ENCODE assay signal across 12 cellular contexts in genomic region chr4:176817222-176817621, GRCh38. TPM values are rescaled to one million over a fixed set of nuclear protein-coding genes. Genes with fewer than 3 reads are reported as not detected.
DNase-seq lines count a peak whose midpoint lies in the region; ATAC-seq and TF ChIP-seq lines count a peak whose summit lies in the region.
"Had no signal": no experiment of that assay in that cellular context is flagged by ENCODE, and none has a peak within 500 bp of the region (broad histone marks: within the 10 kb centered on the region; RNA-seq: fewer than 3 reads in every experiment).

No MANE protein-coding gene starts in this region.

- H3K36me3 ChIP-seq in OCI-LY3 (replicated peaks; ENCODE audit: low read depth, low read length) (no peaks in the 10 kb centered on the region), hepatocyte (replicated peaks; ENCODE audit: insufficient read depth, low read depth) (no peaks in the 10 kb centered on the region)

- POLR2A ChIA-PET in activated CD8-positive, alpha-beta T cell treated with anti-CD3 and anti-CD28 coated beads, Interleukin-2, amount 10 ng/mL, durations not matched to agents 7 days and 5 days (lab: Charles Lee) = no interaction called here

- no peak overlapping the region for H3K9ac ChIP-seq in OCI-LY3 (ENCODE audit: low read length)

- WGBS in right cardiac atrium = 94% methylated on average over 2 of the region's 2 CpGs
- 93% methylated on average over 2 of the region's 2 CpGs for WGBS in hepatocyte (ENCODE audit: low lambda C conversion rate, missing lambda C conversion rate)

- H2AFZ ChIP-seq in OCI-LY3 (ENCODE audit: low read depth, low read length) (peak overlapping the region; percentile 22), hepatocyte (no peak overlapping the region)

- TF ChIP-seq CTCF in OCI-LY3 (IDR thresholded peaks at IDR 0.05; ENCODE audit: low read depth, low read length) = no peak
- TF ChIP-seq CTCF in hepatocyte (IDR thresholded peaks at IDR 0.05; ENCODE audit: poor library complexity) = no peak

- H3K9me3 ChIP-seq in OCI-LY3 (ENCODE audit: insufficient read depth, low read length) = no peaks in the 10 kb centered on the region
- no peaks in the 10 kb centered on the region for H3K9me3 ChIP-seq in right cardiac atrium (ENCODE audit: control insufficient read depth, low read length)
- H3K9me3 ChIP-seq in hepatocyte (ENCODE audit: low read depth) = no peaks in the 10 kb centered on the region

- H3K27ac ChIP-seq in OCI-LY3 (ENCODE audit: low read length) = no peak overlapping the region
- H3K27ac ChIP-seq in right cardiac atrium (ENCODE audit: low read length) = no peak overlapping the region
- H3K27ac ChIP-seq in hepatocyte = no peak overlapping the region
- H3K27ac ChIP-seq: epithelial cell of prostate had no signal

- DNase-seq in right cardiac atrium (no peak), hepatocyte (ENCODE audit: low spot score) (no peak), DMS79 treated with DMSO at 0.1 percent for 48 hours (lab: John Stamatoyannopoulos, UW) (no peak)
- DNase-seq in activated CD8-positive, alpha-beta T cell treated with anti-CD3 and anti-CD28 coated beads, Interleukin-2, amount 10 ng/mL, durations not matched to agents 7 days and 5 days = no peak
- DNase-seq: activated T-cell treated with anti-CD3 and anti-CD28 coated beads, Interleukin-2, amount 50 U/mL, for 72 hours; immature natural killer cell had no signal

- H3K9me2 ChIP-seq in hepatocyte (replicated peaks; ENCODE audit: insufficient read depth) = no peaks in the 10 kb centered on the region

- no peaks in the 10 kb centered on the region for H3K9me3 Mint-ChIP-seq in activated CD8-positive, alpha-beta T cell treated with anti-CD3 and anti-CD28 coated beads, Interleukin-2, amount 10 ng/mL, durations not matched to agents 7 days and 5 days (ENCODE audit: insufficient read depth)
- H3K9me3 Mint-ChIP-seq: activated T-cell treated with anti-CD3 and anti-CD28 coated beads, Interleukin-2, amount 50 U/mL, for 72 hours had no signal

- H3K4me1 Mint-ChIP-seq in activated CD8-positive, alpha-beta T cell treated with anti-CD3 and anti-CD28 coated beads, Interleukin-2, amount 10 ng/mL, durations not matched to agents 7 days and 5 days (ENCODE audit: low read depth) = no peaks in the 10 kb centered on the region
- H3K4me1 Mint-ChIP-seq: immature natural killer cell had no signal

- intact Hi-C loops in right cardiac atrium (cut with DNase I) = no loop called here

- no peaks in the 10 kb centered on the region for H4K20me1 ChIP-seq in OCI-LY3 (ENCODE audit: insufficient read depth, low read length)
- no peaks in the 10 kb centered on the region for H4K20me1 ChIP-seq in hepatocyte (ENCODE audit: insufficient read depth, poor library complexity, severe bottlenecking)

- H3K4me3 Mint-ChIP-seq in activated CD8-positive, alpha-beta T cell treated with anti-CD3 and anti-CD28 coated beads, Interleukin-2, amount 10 ng/mL, durations not matched to agents 7 days and 5 days = no peak overlapping the region
- H3K4me3 Mint-ChIP-seq: activated T-cell treated with anti-CD3 and anti-CD28 coated beads, Interleukin-2, amount 50 U/mL, for 72 hours; brain; immature natural killer cell had no signal

- CTCF ChIA-PET in activated CD8-positive, alpha-beta T cell treated with anti-CD3 and anti-CD28 coated beads, Interleukin-2, amount 10 ng/mL, durations not matched to agents 7 days and 5 days (lab: Charles Lee) = no interaction called here

- H3K4me1 ChIP-seq in OCI-LY3 (ENCODE audit: low read length) = peaks cover 8% of the 10 kb centered on the region
- no peaks in the 10 kb centered on the region for H3K4me1 ChIP-seq in right cardiac atrium (ENCODE audit: control insufficient read depth, insufficient read depth, low read length)
- no peaks in the 10 kb centered on the region for H3K4me1 ChIP-seq in hepatocyte (ENCODE audit: insufficient read depth)

- no peak overlapping the region for H3K4me3 ChIP-seq in OCI-LY3 (ENCODE audit: low read length)
- H3K4me3 ChIP-seq in right cardiac atrium (ENCODE audit: low read length) = no peak overlapping the region
- no peak overlapping the region for H3K4me3 ChIP-seq in hepatocyte

- H3K79me2 ChIP-seq in OCI-LY3 (ENCODE audit: low read length) (no peaks in the 10 kb centered on the region), hepatocyte (no peaks in the 10 kb centered on the region)

- H3K4me2 ChIP-seq in OCI-LY3 (ENCODE audit: low read length) = 0 out of 2 replicates have a peak overlapping the region, but pooled peaks have one; percentile 5
- H3K4me2 ChIP-seq in hepatocyte = no peak overlapping the region

- no peaks in the 10 kb centered on the region for H3K27me3 Mint-ChIP-seq in activated CD8-positive, alpha-beta T cell treated with anti-CD3 and anti-CD28 coated beads, Interleukin-2, amount 10 ng/mL, durations not matched to agents 7 days and 5 days (ENCODE audit: low read depth)

- no peaks in the 10 kb centered on the region for H3K36me3 Mint-ChIP-seq in activated CD8-positive, alpha-beta T cell treated with anti-CD3 and anti-CD28 coated beads, Interleukin-2, amount 10 ng/mL, durations not matched to agents 7 days and 5 days (ENCODE audit: low read depth)
- H3K36me3 Mint-ChIP-seq: brain, immature natural killer cell had no signal

- H3K27ac Mint-ChIP-seq in activated CD8-positive, alpha-beta T cell treated with anti-CD3 and anti-CD28 coated beads, Interleukin-2, amount 10 ng/mL, durations not matched to agents 7 days and 5 days = no peak overlapping the region
- H3K27ac Mint-ChIP-seq: activated T-cell treated with anti-CD3 and anti-CD28 coated beads, Interleukin-2, amount 50 U/mL, for 72 hours; brain; immature natural killer cell had no signal

- peak; percentile 86 for ATAC-seq in GM18511 (IDR thresholded peaks at IDR 0.05; ENCODE audit: unreplicated experiment)
- peak; percentile 71 for ATAC-seq in GM21515 (IDR thresholded peaks at IDR 0.05; ENCODE audit: unreplicated experiment)
- peak; percentile 55 for ATAC-seq in HG03060 (IDR thresholded peaks at IDR 0.05; ENCODE audit: low read depth, unreplicated experiment)
- ATAC-seq in right cardiac atrium = no peak
- no peak for ATAC-seq in activated CD8-positive, alpha-beta T cell treated with anti-CD3 and anti-CD28 coated beads, Interleukin-2, amount 10 ng/mL, durations not matched to agents 7 days and 5 days
- ATAC-seq: activated T-cell treated with anti-CD3 and anti-CD28 coated beads, Interleukin-2, amount 50 U/mL, for 72 hours had no signal

- H3K27me3 ChIP-seq in OCI-LY3 (ENCODE audit: low read depth, low read length) (no peaks in the 10 kb centered on the region), right cardiac atrium (ENCODE audit: control insufficient read depth, insufficient read depth) (no peaks in the 10 kb centered on the region), hepatocyte (no peaks in the 10 kb centered on the region)

RNA-seq across cellular contexts. Expression of gene VEGFC, which starts 24.5 kb away (rescaled TPM):
- total RNA-seq in right cardiac atrium = 10 to 100 TPM in 1 of 4 donors, 1 to 10 TPM in 3; 4.2 to 11.4 (median 6.9) TPM
- 4.9 TPM for polyA plus RNA-seq in right cardiac atrium
- total RNA-seq in activated CD8-positive, alpha-beta T cell treated with anti-CD3 and anti-CD28 coated beads, Interleukin-2, amount 10 ng/mL, durations not matched to agents 7 days and 5 days = not detected
- 2.9 and 3.7 TPM in 2 replicates for total RNA-seq in hepatocyte
- polyA plus RNA-seq in hepatocyte = 3.2 and 4.2 TPM in 2 replicates
- total RNA-seq: activated T-cell treated with anti-CD3 and anti-CD28 coated beads, Interleukin-2, amount 50 U/mL, for 72 hours had no signal
- polyA plus RNA-seq: immature natural killer cell had no signal

Comparison
In these comparisons a context has a peak if more than half of its experiments do, and no peak if none do; other contexts are left out.
1. ATAC-seq: peak in GM18511 (single experiment), GM21515 (single experiment) and HG03060 (single experiment); none in right cardiac atrium (0 of 2) and activated CD8-positive, alpha-beta T cell treated with anti-CD3 and anti-CD28 coated beads, Interleukin-2, amount 10 ng/mL, durations not matched to agents 7 days and 5 days (single experiment).